Comparison of ENCODE assay signal across 17 cellular contexts in the genomic region with DNA sequence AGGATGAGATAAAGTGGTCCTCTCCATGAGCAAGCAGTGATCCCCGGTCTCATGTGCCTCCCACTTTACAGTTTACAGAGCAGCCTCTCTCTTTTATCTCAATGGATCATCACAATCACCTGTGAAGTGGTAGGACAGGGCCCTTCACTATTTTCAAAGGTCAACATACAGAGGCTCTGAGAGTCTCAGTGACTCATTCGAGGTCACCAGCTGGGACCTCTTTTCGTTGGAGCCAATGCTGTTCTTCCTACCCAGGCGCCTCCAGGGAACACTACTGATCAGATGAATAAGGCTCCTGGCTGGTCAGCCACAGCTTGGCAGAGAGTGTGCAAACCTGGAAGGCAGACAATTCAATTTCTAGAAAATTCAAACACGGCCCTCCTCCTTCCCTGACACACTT. TPM values are rescaled to one million over a fixed set of nuclear protein-coding genes. Genes with fewer than 3 reads are reported as not detected.
A peak's percentile ranks its signal among the peaks of the same experiment; 100 is the strongest.
DNase-seq lines count a peak whose midpoint lies in the region; ATAC-seq and TF ChIP-seq lines count a peak whose summit lies in the region.
"Had no signal": no experiment of that assay in that cellular context is flagged by ENCODE, and none has a peak within 500 bp of the region (broad histone marks: within the 10 kb centered on the region; RNA-seq: fewer than 3 reads in every experiment).

No MANE protein-coding gene starts in this region.

- no peak overlapping the region for H3K4me3 ChIP-seq in choroid plexus epithelial cell (ENCODE audit: low read depth, low read length)
- H3K4me3 ChIP-seq: BLaER1 treated with 17β-estradiol and CSF1 and Interleukin-3, amounts not matched to agents 10 nM and 100 nM; SJCRH30 had no signal

- ATAC-seq in GM21360 (IDR thresholded peaks at IDR 0.05; ENCODE audit: unreplicated experiment) (no peak), T-helper 17 cell (no peak)

- H3K27me3 Mint-ChIP-seq in nephron (ENCODE audit: low read depth) (peaks cover 6% of the 10 kb centered on the region), T-helper 17 cell (peaks cover 18% of the 10 kb centered on the region)
- H3K27me3 Mint-ChIP-seq: naive B cell had no signal

- H3K27ac Mint-ChIP-seq in nephron (peak overlapping the region in 2 of 3 experiments; percentile 16 to 35), T-helper 17 cell (no peak overlapping the region)

- no peaks in the 10 kb centered on the region for H3K9me3 ChIP-seq in T-helper 17 cell (ENCODE audit: control insufficient read depth, low read length, poor library complexity, severe bottlenecking)
- H3K9me3 ChIP-seq: BLaER1 treated with 17β-estradiol and CSF1 and Interleukin-3, amounts not matched to agents 10 nM and 100 nM; SJCRH30 had no signal

- H3K4me3 Mint-ChIP-seq in nephron (no peak overlapping the region), T-helper 17 cell (no peak overlapping the region)

- H3K36me3 Mint-ChIP-seq in nephron (ENCODE audit: low read depth) = no peaks in the 10 kb centered on the region
- no peaks in the 10 kb centered on the region for H3K36me3 Mint-ChIP-seq in T-helper 17 cell (ENCODE audit: low read depth)
- H3K36me3 Mint-ChIP-seq: naive B cell had no signal

- DNase-seq in EH (ENCODE audit: low read depth) = peak; percentile 11
- peak; percentile 49 for DNase-seq in M059J (ENCODE audit: low read depth)
- DNase-seq in choroid plexus epithelial cell (ENCODE audit: low read depth) = peak; percentile 18
- DNase-seq in OCI-M2 (lab: John Stamatoyannopoulos, UW; ENCODE audit: unreplicated experiment) = no peak
- DNase-seq in T-helper 17 cell = no peak
- DNase-seq: activated CD8-positive, alpha-beta memory T cell treated with anti-CD3 and anti-CD28 coated beads for 24 hours; activated gamma-delta T cell; brain microvascular endothelial cell; kidney glomerular epithelial cell; naive B cell; NCI-H1417 treated with DMSO at 0.1 percent for 48 hours; NCI-H82; SJCRH30; stimulated activated CD4-positive, alpha-beta T cell treated with anti-CD3 and anti-CD28 coated beads, Interleukin-2, amount 100 ng/mL, for 48 hours had no signal

- peaks cover 40% of the 10 kb centered on the region for H3K4me1 Mint-ChIP-seq in nephron
- no peaks in the 10 kb centered on the region for H3K4me1 Mint-ChIP-seq in T-helper 17 cell

- no peaks in the 10 kb centered on the region for H3K9me3 Mint-ChIP-seq in nephron
- H3K9me3 Mint-ChIP-seq: naive B cell had no signal

- TF ChIP-seq CTCF in choroid plexus epithelial cell (conservative IDR thresholded peaks at IDR 0.05; ENCODE audit: low read depth, low read length) (no peak), nephron (IDR thresholded peaks at IDR 0.05; ENCODE audit: unreplicated experiment in 3 of 3) (no peak)

RNA-seq across cellular contexts. Expression of a gene that starts 16.6 kb away (rescaled TPM):
- total RNA-seq in M059J (2014; rRNA removed; shearing (Covaris generic)) = not detected in 2 replicates
- total RNA-seq in T-helper 17 cell = 1 to 10 TPM in 1 of 2 donors, under 1 TPM in 1; 0.50 to 7.7 TPM
- total RNA-seq: SJCRH30 had no signal

Comparison
In these comparisons a context has a peak if more than half of its experiments do, and no peak if none do; other contexts are left out.
1. DNase-seq: peak in EH (single experiment), M059J (single experiment) and choroid plexus epithelial cell (single experiment); none in OCI-M2 (single experiment) and T-helper 17 cell (0 of 3).